ENCODE assay signal across 19 cellular contexts in genomic region chr11:33634291-33634834, GRCh38.
A peak's percentile ranks its signal among the peaks of the same experiment; 100 is the strongest.
DNase-seq lines count a peak whose midpoint lies in the region; ATAC-seq and TF ChIP-seq lines count a peak whose summit lies in the region.
"Had no signal": no experiment of that assay in that cellular context is flagged by ENCODE, and none has a peak within 500 bp of the region (broad histone marks: within the 10 kb centered on the region; RNA-seq: fewer than 3 reads in every experiment).

No MANE protein-coding gene starts in this region.

- H2AFZ ChIP-seq in ACC112 (ENCODE audit: low read length, unreplicated experiment): peak overlapping the region; percentile 47

- peaks cover 34% of the 10 kb centered on the region for H3K4me1 ChIP-seq in ACC112 (ENCODE audit: control insufficient read depth, insufficient read depth, low read length, unreplicated experiment)
- H3K4me1 ChIP-seq in foreskin keratinocyte: peaks cover 44% of the 10 kb centered on the region

- ATAC-seq in foreskin keratinocyte: peak; percentile 68
- no peak for ATAC-seq in activated naive CD8-positive, alpha-beta T cell treated with anti-CD3 and anti-CD28 coated beads, Interleukin-2, amount 50 U/mL, for 24 hours
- ATAC-seq in HG02571 (IDR thresholded peaks at IDR 0.05; ENCODE audit: unreplicated experiment): no peak
- ATAC-seq in Right ventricle myocardium superior (ENCODE audit: poor library complexity): no peak

- H3K27me3 ChIP-seq in ACC112 (ENCODE audit: insufficient read depth, low read length): no peaks in the 10 kb centered on the region
- H3K27me3 ChIP-seq in foreskin keratinocyte: no peaks in the 10 kb centered on the region

- H3K36me3 ChIP-seq in ACC112 (ENCODE audit: insufficient read depth, low read length): peaks cover 7% of the 10 kb centered on the region; the same call in 1 of the 2 replicates

- H3K36me3 Mint-ChIP-seq in HFFc6 (ENCODE audit: low read depth): peaks cover 30% of the 10 kb centered on the region
- no peaks in the 10 kb centered on the region for H3K36me3 Mint-ChIP-seq in activated naive CD8-positive, alpha-beta T cell treated with anti-CD3 and anti-CD28 coated beads, Interleukin-2, amount 50 U/mL, for 24 hours (ENCODE audit: low read depth)

- TF ChIP-seq CTCF in HFFc6 (IDR thresholded peaks at IDR 0.05) (no peak), foreskin keratinocyte (conservative IDR thresholded peaks at IDR 0.05) (no peak)

- no peak overlapping the region for H3K4me3 ChIP-seq in ACC112 (ENCODE audit: low read depth, low read length)
- H3K4me3 ChIP-seq: mucosa of descending colon had no signal

- intact Hi-C loops in Right ventricle myocardium superior (cut with DNase I): no loop called here

- H3K27me3 Mint-ChIP-seq in HFFc6 (ENCODE audit: insufficient read depth): no peaks in the 10 kb centered on the region; the same call in 1 of the 2 replicates
- H3K27me3 Mint-ChIP-seq in activated naive CD8-positive, alpha-beta T cell treated with anti-CD3 and anti-CD28 coated beads, Interleukin-2, amount 50 U/mL, for 24 hours: peaks cover 17% of the 10 kb centered on the region
- H3K27me3 Mint-ChIP-seq: brain had no signal

- H3K27ac ChIP-seq in ACC112 (ENCODE audit: low read depth, low read length) (peak overlapping the region; percentile 43), foreskin keratinocyte (peak overlapping the region; percentile 92)

- DNase-seq in HFFc6: peak; percentile 84
- DNase-seq in T1000 (lab: John Stamatoyannopoulos, UW): peak; percentile 34
- peak; percentile 91 to 95 for DNase-seq in foreskin keratinocyte
- DNase-seq in activated naive CD8-positive, alpha-beta T cell treated with anti-CD3 and anti-CD28 coated beads, Interleukin-2, amount 50 U/mL, for 24 hours: no peak
- no peak for DNase-seq in Right ventricle myocardium superior
- DNase-seq in NCI-H1105 (lab: John Stamatoyannopoulos, UW): no peak
- DNase-seq: activated CD4-positive, alpha-beta T cell treated with anti-CD3 and anti-CD28 coated beads, Interleukin-2, amount 50 U/mL, for 4 hours; activated effector memory CD4-positive, alpha-beta T cell treated with Interleukin-2 at 50 U/mL for 16 hours; AML-193; erythroblast; GDM1; Kasumi-1; mucosa of descending colon; NCI-H2171; stimulated activated CD8-positive, alpha-beta memory T cell treated with anti-CD3 and anti-CD28 coated beads, Interleukin-4, amount 100 ng/mL, for 48 hours had no signal

- H3K4me3 Mint-ChIP-seq in HFFc6: peak overlapping the region; percentile 67
- H3K4me3 Mint-ChIP-seq in activated naive CD8-positive, alpha-beta T cell treated with anti-CD3 and anti-CD28 coated beads, Interleukin-2, amount 50 U/mL, for 24 hours: no peak overlapping the region
- H3K4me3 Mint-ChIP-seq: brain; T-helper 1 cell treated with Interleukin-12 subunit alpha and Interleukin-12 subunit beta and Interleukin-4 antibody, amounts not matched to agents 30 μg/mL and 1 μg/mL, for 36 hours had no signal

- peaks cover 78% of the 10 kb centered on the region for H3K4me1 Mint-ChIP-seq in HFFc6 (ENCODE audit: low read depth)
- no peaks in the 10 kb centered on the region for H3K4me1 Mint-ChIP-seq in activated naive CD8-positive, alpha-beta T cell treated with anti-CD3 and anti-CD28 coated beads, Interleukin-2, amount 50 U/mL, for 24 hours
- H3K4me1 Mint-ChIP-seq: brain had no signal

- peak overlapping the region; percentile 95 for H3K27ac Mint-ChIP-seq in HFFc6
- H3K27ac Mint-ChIP-seq in activated naive CD8-positive, alpha-beta T cell treated with anti-CD3 and anti-CD28 coated beads, Interleukin-2, amount 50 U/mL, for 24 hours: no peak overlapping the region
- H3K27ac Mint-ChIP-seq: brain; T-helper 1 cell treated with Interleukin-12 subunit alpha and Interleukin-12 subunit beta and Interleukin-4 antibody, amounts not matched to agents 30 μg/mL and 1 μg/mL, for 36 hours had no signal

- no peaks in the 10 kb centered on the region for H3K79me2 ChIP-seq in ACC112 (ENCODE audit: control insufficient read depth, insufficient read depth, low read length, unreplicated experiment)

- no peaks in the 10 kb centered on the region for H3K9me3 Mint-ChIP-seq in HFFc6
- peaks cover 5% of the 10 kb centered on the region for H3K9me3 Mint-ChIP-seq in activated naive CD8-positive, alpha-beta T cell treated with anti-CD3 and anti-CD28 coated beads, Interleukin-2, amount 50 U/mL, for 24 hours
- H3K9me3 Mint-ChIP-seq: T-helper 1 cell treated with Interleukin-12 subunit alpha and Interleukin-12 subunit beta and Interleukin-4 antibody, amounts not matched to agents 30 μg/mL and 1 μg/mL, for 36 hours had no signal

Comparison
In these comparisons a context has a peak if more than half of its experiments do, and no peak if none do; other contexts are left out.
1. DNase-seq: peak in HFFc6 (single experiment), T1000 (single experiment) and foreskin keratinocyte (2 of 2); none in activated naive CD8-positive, alpha-beta T cell treated with anti-CD3 and anti-CD28 coated beads, Interleukin-2, amount 50 U/mL, for 24 hours (single experiment), Right ventricle myocardium superior (single experiment) and NCI-H1105 (single experiment).